Comparison of ENCODE assay signal across 10 cellular contexts in the genomic region with DNA sequence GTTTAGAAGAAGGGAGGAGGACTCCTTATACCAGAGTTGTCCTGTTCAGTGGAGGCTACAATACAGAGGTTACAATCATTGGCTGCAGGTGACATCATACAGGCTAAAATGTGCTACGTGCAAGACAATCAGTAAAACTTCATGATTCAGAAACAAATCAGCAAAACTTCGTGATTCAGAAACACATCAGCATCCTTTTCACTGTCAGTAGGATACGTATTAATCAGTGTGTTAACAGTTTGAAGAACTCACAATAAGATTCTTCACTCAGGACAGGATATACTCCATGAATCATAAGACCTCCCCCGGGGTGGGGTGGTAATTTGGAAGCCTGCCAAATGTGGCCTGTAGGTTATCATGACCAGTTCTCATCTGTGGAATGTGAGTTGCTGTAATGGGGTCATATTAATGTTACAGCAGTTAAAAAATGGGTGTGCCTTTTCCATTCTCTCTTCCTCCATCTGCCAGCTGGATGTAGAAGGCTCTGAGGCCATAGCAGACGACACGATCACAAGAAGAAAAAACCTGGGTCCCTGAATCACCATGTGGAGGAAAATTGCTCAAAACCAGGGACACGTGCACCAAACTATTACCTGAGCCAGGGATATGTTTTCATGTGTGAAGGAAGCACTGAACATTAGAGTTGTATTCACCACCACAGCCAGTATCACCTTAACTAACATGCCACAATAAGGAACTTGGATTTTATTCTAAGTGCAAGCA.
A peak's percentile ranks its signal among the peaks of the same experiment; 100 is the strongest.
DNase-seq lines count a peak whose midpoint lies in the region; ATAC-seq and TF ChIP-seq lines count a peak whose summit lies in the region.
"Had no signal": no experiment of that assay in that cellular context is flagged by ENCODE, and none has a peak within 500 bp of the region (broad histone marks: within the 10 kb centered on the region; RNA-seq: fewer than 3 reads in every experiment).

No MANE protein-coding gene starts in this region.

- no peak for TF ChIP-seq CTCF in fibroblast of the aortic adventitia (IDR thresholded peaks at IDR 0.05; ENCODE audit: insufficient read depth, low read length)
- TF ChIP-seq CTCF in gastrocnemius medialis (IDR thresholded peaks at IDR 0.05 in 4 of 5, conservative IDR thresholded peaks at IDR 0.05 in 1 of 5) = no peak

- H3K4me3 ChIP-seq in SJCRH30 (no peak overlapping the region), fibroblast of the aortic adventitia (ENCODE audit: low read depth, low read length) (no peak overlapping the region), gastrocnemius medialis (no peak overlapping the region)

- intact Hi-C loops in gastrocnemius medialis (cut with DNase I; ENCODE audit: low total_unique reads) = no loop called here

- in situ Hi-C loops in gastrocnemius medialis (cut with MboI; ENCODE audit: low sequenced_read_pairs in 4 of 4) = no loop called here

- H3K27me3 ChIP-seq in SJCRH30 (no peaks in the 10 kb centered on the region), gastrocnemius medialis (no peaks in the 10 kb centered on the region)

- no peak for TF ChIP-seq POLR2A in gastrocnemius medialis (IDR thresholded peaks at IDR 0.05)

- ATAC-seq in gastrocnemius medialis (no peak), GM19395 (IDR thresholded peaks at IDR 0.05; ENCODE audit: unreplicated experiment) (no peak)

- H3K36me3 ChIP-seq in SJCRH30 = no peaks in the 10 kb centered on the region
- H3K36me3 ChIP-seq in gastrocnemius medialis = no peaks in the 10 kb centered on the region

- DNase-seq in activated T-cell treated with anti-CD3 and anti-CD28 coated beads for 24 hours (ENCODE audit: low read depth) = peak; percentile 20
- DNase-seq in activated T-cell treated with anti-CD3 and anti-CD28 coated beads for 4 hours = no peak
- peak; percentile 70 to 76 for DNase-seq in SJCRH30
- DNase-seq in fibroblast of the aortic adventitia (ENCODE audit: low read depth) = peak; percentile 100
- DNase-seq in stimulated activated CD8-positive, alpha-beta memory T cell treated with anti-CD3 and anti-CD28 coated beads, Interleukin-4, amount 100 ng/mL, for 24 hours (ENCODE audit: low read depth) = peak; percentile 3
- DNase-seq in gastrocnemius medialis = no peak
- no peak for DNase-seq in epidermal melanocyte (ENCODE audit: insufficient read length, low spot score)
- DNase-seq: nephron progenitor cell had no signal

- H3K9me3 ChIP-seq in SJCRH30 (replicated peaks) (no peaks in the 10 kb centered on the region), gastrocnemius medialis (no peaks in the 10 kb centered on the region)

- H3K4me1 ChIP-seq in SJCRH30 (peaks cover 8% of the 10 kb centered on the region; the same call in 1 of the 2 replicates), gastrocnemius medialis (no peaks in the 10 kb centered on the region)

- H3K27ac ChIP-seq in SJCRH30 (no peak overlapping the region), gastrocnemius medialis (no peak overlapping the region)
- H3K27ac ChIP-seq: HL-60 had no signal

Comparison
In these comparisons a context has a peak if more than half of its experiments do, and no peak if none do; other contexts are left out.
1. DNase-seq: peak in activated T-cell treated with anti-CD3 and anti-CD28 coated beads for 24 hours (single experiment), SJCRH30 (2 of 2), fibroblast of the aortic adventitia (single experiment) and stimulated activated CD8-positive, alpha-beta memory T cell treated with anti-CD3 and anti-CD28 coated beads, Interleukin-4, amount 100 ng/mL, for 24 hours (single experiment); none in activated T-cell treated with anti-CD3 and anti-CD28 coated beads for 4 hours (single experiment), gastrocnemius medialis (0 of 2) and epidermal melanocyte (single experiment).